21 cellular contexts compared by ENCODE assay signal in the genomic region with DNA sequence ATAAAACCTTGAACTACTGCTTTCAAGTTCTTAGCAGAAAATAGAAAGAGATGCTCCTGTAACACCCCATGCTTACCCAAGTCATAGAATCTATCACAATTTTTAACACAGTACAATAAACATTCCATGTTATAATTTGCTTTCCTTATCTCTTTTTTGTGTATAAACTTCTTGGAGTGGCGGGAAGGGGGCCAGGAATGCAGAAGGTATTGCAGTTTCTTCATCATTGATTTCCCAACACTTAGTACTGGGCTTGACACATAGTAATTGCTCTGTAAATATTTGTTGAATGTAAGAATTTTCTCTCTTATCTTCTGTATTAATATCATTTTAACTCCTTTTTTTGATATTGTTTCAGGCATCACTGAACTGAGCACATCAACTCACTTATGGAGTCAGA.
DNase-seq lines count a peak whose midpoint lies in the region; ATAC-seq and TF ChIP-seq lines count a peak whose summit lies in the region.
"Had no signal": no experiment of that assay in that cellular context is flagged by ENCODE, and none has a peak within 500 bp of the region (broad histone marks: within the 10 kb centered on the region; RNA-seq: fewer than 3 reads in every experiment).

No MANE protein-coding gene starts in this region.

- intact Hi-C loops in body of pancreas (cut with DNase I) (no loop called here), left lung (cut with DNase I) (no loop called here), transverse colon (cut with DNase I; ENCODE audit: low total_unique reads) (no loop called here)

- H3K27ac Mint-ChIP-seq in progenitor cell of endocrine pancreas, result peak overlapping the region; percentile 26
- no peak overlapping the region for H3K27ac Mint-ChIP-seq in activated CD8-positive, alpha-beta T cell treated with anti-CD3 and anti-CD28 coated beads, Interleukin-2, amount 10 ng/mL, durations not matched to agents 7 days and 5 days
- H3K27ac Mint-ChIP-seq: CD8-positive, alpha-beta memory T cell; IgD-negative memory B cell had no signal

- no peak for TF ChIP-seq POLR2A in body of pancreas (IDR thresholded peaks at IDR 0.05)
- no peak for TF ChIP-seq POLR2A in transverse colon (IDR thresholded peaks at IDR 0.05)

- TF ChIP-seq CTCF in body of pancreas (IDR thresholded peaks at IDR 0.05) (no peak), left lung (IDR thresholded peaks at IDR 0.05) (no peak), progenitor cell of endocrine pancreas (IDR thresholded peaks at IDR 0.05; ENCODE audit: unreplicated experiment) (no peak), transverse colon (IDR thresholded peaks at IDR 0.05) (no peak), WERI-Rb-1 (IDR thresholded peaks at IDR 0.05; ENCODE audit: low read depth, low read length) (no peak)

- POLR2A ChIA-PET in activated CD8-positive, alpha-beta T cell treated with anti-CD3 and anti-CD28 coated beads, Interleukin-2, amount 10 ng/mL, durations not matched to agents 7 days and 5 days (lab: Charles Lee), result no interaction called here

- no peak overlapping the region for H3K4me3 Mint-ChIP-seq in progenitor cell of endocrine pancreas (ENCODE audit: low read depth)
- no peak overlapping the region for H3K4me3 Mint-ChIP-seq in activated CD8-positive, alpha-beta T cell treated with anti-CD3 and anti-CD28 coated beads, Interleukin-2, amount 10 ng/mL, durations not matched to agents 7 days and 5 days
- H3K4me3 Mint-ChIP-seq: CD8-positive, alpha-beta memory T cell; IgD-negative memory B cell had no signal

- DNase-seq in HuH-7 (ENCODE audit: low spot score) (peak; percentile 3), body of pancreas (peak in 3 of 4 donors; percentile 22 to 56 (median 31)), left lung (peak in 1 of 2 donors; percentile 45), progenitor cell of endocrine pancreas (ENCODE audit: low spot score, unreplicated experiment) (no peak), transverse colon (no peak), WERI-Rb-1 (no peak)
- no peak for DNase-seq in activated CD8-positive, alpha-beta T cell treated with anti-CD3 and anti-CD28 coated beads, Interleukin-2, amount 10 ng/mL, durations not matched to agents 7 days and 5 days
- DNase-seq: C1 segment of cervical spinal cord; CD8-positive, alpha-beta memory T cell; DMS79; GOT3; Karpas-422; MM.1S; NCI-H1092 treated with DMSO at 0.1 percent for 48 hours; NCI-H2081 treated with DMSO at 0.1 percent for 48 hours; NCI-H774; PC-3 had no signal

- H3K27ac ChIP-seq in body of pancreas (no peak overlapping the region), left lung (no peak overlapping the region), transverse colon (no peak overlapping the region), WERI-Rb-1 (no peak overlapping the region)
- H3K27ac ChIP-seq: RWPE1 had no signal

- in situ Hi-C loops in transverse colon (cut with MboI; ENCODE audit: low pct_ligation_motif_present in 1 of 4, low pct_unique_long_range_greater_than_20kb in 1 of 4, low sequenced_read_pairs in 3 of 4), result no loop called here

- no peaks in the 10 kb centered on the region for H3K27me3 ChIP-seq in body of pancreas
- H3K27me3 ChIP-seq in left lung, result no peaks in the 10 kb centered on the region
- H3K27me3 ChIP-seq in transverse colon, result no peaks in the 10 kb centered on the region
- no peaks in the 10 kb centered on the region for H3K27me3 ChIP-seq in WERI-Rb-1 (ENCODE audit: insufficient read depth, low read depth, severe bottlenecking)

- peak; percentile 55 for ATAC-seq in body of pancreas
- peak; percentile 89 for ATAC-seq in left lung
- ATAC-seq in HG02884 (IDR thresholded peaks at IDR 0.05; ENCODE audit: unreplicated experiment), result no peak
- ATAC-seq in activated CD8-positive, alpha-beta T cell treated with anti-CD3 and anti-CD28 coated beads, Interleukin-2, amount 10 ng/mL, durations not matched to agents 7 days and 5 days, result no peak
- ATAC-seq: HCT116, PC-3 had no signal

- H3K9me3 ChIP-seq in body of pancreas, result no peaks in the 10 kb centered on the region
- peaks cover 0 to 3% of the 10 kb centered on the region in 2 donors for H3K9me3 ChIP-seq in left lung
- no peaks in the 10 kb centered on the region for H3K9me3 ChIP-seq in transverse colon
- H3K9me3 ChIP-seq in WERI-Rb-1 (ENCODE audit: severe bottlenecking), result no peaks in the 10 kb centered on the region

- H3K27me3 Mint-ChIP-seq in progenitor cell of endocrine pancreas, result no peaks in the 10 kb centered on the region
- no peaks in the 10 kb centered on the region for H3K27me3 Mint-ChIP-seq in activated CD8-positive, alpha-beta T cell treated with anti-CD3 and anti-CD28 coated beads, Interleukin-2, amount 10 ng/mL, durations not matched to agents 7 days and 5 days (ENCODE audit: low read depth)
- H3K27me3 Mint-ChIP-seq: CD8-positive, alpha-beta memory T cell; IgD-negative memory B cell had no signal

- peaks cover 33% of the 10 kb centered on the region for H3K4me1 Mint-ChIP-seq in progenitor cell of endocrine pancreas (ENCODE audit: low read depth)
- H3K4me1 Mint-ChIP-seq in activated CD8-positive, alpha-beta T cell treated with anti-CD3 and anti-CD28 coated beads, Interleukin-2, amount 10 ng/mL, durations not matched to agents 7 days and 5 days (ENCODE audit: low read depth), result no peaks in the 10 kb centered on the region
- H3K4me1 Mint-ChIP-seq: CD8-positive, alpha-beta memory T cell; IgD-negative memory B cell had no signal

- H3K36me3 ChIP-seq in body of pancreas (replicated peaks in 1 of 2; ENCODE audit: insufficient read depth in 1 of 2, low read depth in 2 of 2) (no peaks in the 10 kb centered on the region), left lung (no peaks in the 10 kb centered on the region), transverse colon (no peaks in the 10 kb centered on the region), WERI-Rb-1 (no peaks in the 10 kb centered on the region)

- H3K9me3 Mint-ChIP-seq in progenitor cell of endocrine pancreas (ENCODE audit: low read depth), result peaks cover 23% of the 10 kb centered on the region
- no peaks in the 10 kb centered on the region for H3K9me3 Mint-ChIP-seq in activated CD8-positive, alpha-beta T cell treated with anti-CD3 and anti-CD28 coated beads, Interleukin-2, amount 10 ng/mL, durations not matched to agents 7 days and 5 days (ENCODE audit: insufficient read depth)

- H3K4me1 ChIP-seq in body of pancreas (no peaks in the 10 kb centered on the region), left lung (no peaks in the 10 kb centered on the region), transverse colon (no peaks in the 10 kb centered on the region)

- peaks cover 1% of the 10 kb centered on the region for H3K36me3 Mint-ChIP-seq in progenitor cell of endocrine pancreas (ENCODE audit: insufficient read depth)
- H3K36me3 Mint-ChIP-seq in activated CD8-positive, alpha-beta T cell treated with anti-CD3 and anti-CD28 coated beads, Interleukin-2, amount 10 ng/mL, durations not matched to agents 7 days and 5 days (ENCODE audit: low read depth), result no peaks in the 10 kb centered on the region
- H3K36me3 Mint-ChIP-seq: CD8-positive, alpha-beta memory T cell; IgD-negative memory B cell had no signal

- H3K4me3 ChIP-seq in body of pancreas (no peak overlapping the region), left lung (no peak overlapping the region), transverse colon (no peak overlapping the region), WERI-Rb-1 (ENCODE audit: low read depth, low read length) (no peak overlapping the region)

- TF ChIP-seq EP300 in transverse colon (IDR thresholded peaks at IDR 0.05; ENCODE audit: low read depth), result no peak

- 9 to 24% methylated on average over 1 of the region's 1 CpG for WGBS in body of pancreas, 2 donors
- 46 to 54% methylated on average over 1 of the region's 1 CpG for WGBS in transverse colon (ENCODE audit: low coverage in 1 of 2), 2 donors

- CTCF ChIA-PET in activated CD8-positive, alpha-beta T cell treated with anti-CD3 and anti-CD28 coated beads, Interleukin-2, amount 10 ng/mL, durations not matched to agents 7 days and 5 days (lab: Charles Lee), result no interaction called here

Comparison
In these comparisons a context has a peak if more than half of its experiments do, and no peak if none do; other contexts are left out.
1. DNase-seq: peak in HuH-7 (single experiment) and body of pancreas (3 of 4); none in progenitor cell of endocrine pancreas (single experiment), transverse colon (single experiment), activated CD8-positive, alpha-beta T cell treated with anti-CD3 and anti-CD28 coated beads, Interleukin-2, amount 10 ng/mL, durations not matched to agents 7 days and 5 days (single experiment) and WERI-Rb-1 (single experiment).
2. ATAC-seq: peak in body of pancreas (single experiment) and left lung (single experiment); none in HG02884 (single experiment) and activated CD8-positive, alpha-beta T cell treated with anti-CD3 and anti-CD28 coated beads, Interleukin-2, amount 10 ng/mL, durations not matched to agents 7 days and 5 days (single experiment).